1 cellular context compared by ENCODE assay signal in the genomic region with DNA sequence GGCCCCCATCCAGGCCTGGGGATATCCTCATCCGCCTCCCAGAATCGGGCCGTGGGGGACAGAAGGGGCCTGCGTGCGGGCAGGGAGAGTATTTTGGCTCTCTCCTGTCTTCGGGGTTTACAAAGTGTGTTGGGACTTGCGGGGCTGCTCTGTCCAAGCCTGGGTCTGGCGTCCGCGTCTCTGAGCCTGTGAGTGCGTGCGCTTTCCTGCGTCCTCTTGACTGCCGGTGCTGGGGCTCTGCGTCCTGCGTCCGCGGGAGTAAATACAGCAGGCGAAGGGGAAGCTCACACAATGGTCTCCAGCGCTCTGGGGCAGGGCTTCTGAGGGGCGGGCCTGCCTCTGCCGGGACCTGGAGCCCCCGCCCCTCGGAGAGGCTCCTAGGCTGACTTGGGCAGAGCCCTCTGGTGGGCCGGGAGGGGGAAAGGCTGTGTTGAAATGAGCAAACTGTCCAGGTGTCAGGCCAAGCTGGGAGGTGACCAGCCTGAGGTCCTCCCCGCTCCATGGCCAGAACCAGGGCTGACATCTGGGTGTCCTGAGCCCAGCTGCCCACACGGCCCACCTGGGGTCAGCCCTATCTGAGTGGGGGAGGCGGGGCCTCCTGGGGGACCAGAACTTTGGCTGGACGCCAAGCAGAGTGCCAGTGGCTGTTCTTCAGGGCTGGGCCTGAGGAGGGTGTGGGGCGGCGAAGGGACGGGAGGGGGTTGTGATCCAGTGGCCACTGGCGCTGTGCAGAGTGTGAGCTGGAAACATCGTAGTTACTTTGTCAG.
TF ChIP-seq lines count a peak whose summit lies in the region.

No MANE protein-coding gene starts in this region.

TF ChIP-seq in H1, 55 proteins besides CTCF, POLR2A, EP300 and RAD21 (continued from another document):
- TF ChIP-seq, protein P1, sequence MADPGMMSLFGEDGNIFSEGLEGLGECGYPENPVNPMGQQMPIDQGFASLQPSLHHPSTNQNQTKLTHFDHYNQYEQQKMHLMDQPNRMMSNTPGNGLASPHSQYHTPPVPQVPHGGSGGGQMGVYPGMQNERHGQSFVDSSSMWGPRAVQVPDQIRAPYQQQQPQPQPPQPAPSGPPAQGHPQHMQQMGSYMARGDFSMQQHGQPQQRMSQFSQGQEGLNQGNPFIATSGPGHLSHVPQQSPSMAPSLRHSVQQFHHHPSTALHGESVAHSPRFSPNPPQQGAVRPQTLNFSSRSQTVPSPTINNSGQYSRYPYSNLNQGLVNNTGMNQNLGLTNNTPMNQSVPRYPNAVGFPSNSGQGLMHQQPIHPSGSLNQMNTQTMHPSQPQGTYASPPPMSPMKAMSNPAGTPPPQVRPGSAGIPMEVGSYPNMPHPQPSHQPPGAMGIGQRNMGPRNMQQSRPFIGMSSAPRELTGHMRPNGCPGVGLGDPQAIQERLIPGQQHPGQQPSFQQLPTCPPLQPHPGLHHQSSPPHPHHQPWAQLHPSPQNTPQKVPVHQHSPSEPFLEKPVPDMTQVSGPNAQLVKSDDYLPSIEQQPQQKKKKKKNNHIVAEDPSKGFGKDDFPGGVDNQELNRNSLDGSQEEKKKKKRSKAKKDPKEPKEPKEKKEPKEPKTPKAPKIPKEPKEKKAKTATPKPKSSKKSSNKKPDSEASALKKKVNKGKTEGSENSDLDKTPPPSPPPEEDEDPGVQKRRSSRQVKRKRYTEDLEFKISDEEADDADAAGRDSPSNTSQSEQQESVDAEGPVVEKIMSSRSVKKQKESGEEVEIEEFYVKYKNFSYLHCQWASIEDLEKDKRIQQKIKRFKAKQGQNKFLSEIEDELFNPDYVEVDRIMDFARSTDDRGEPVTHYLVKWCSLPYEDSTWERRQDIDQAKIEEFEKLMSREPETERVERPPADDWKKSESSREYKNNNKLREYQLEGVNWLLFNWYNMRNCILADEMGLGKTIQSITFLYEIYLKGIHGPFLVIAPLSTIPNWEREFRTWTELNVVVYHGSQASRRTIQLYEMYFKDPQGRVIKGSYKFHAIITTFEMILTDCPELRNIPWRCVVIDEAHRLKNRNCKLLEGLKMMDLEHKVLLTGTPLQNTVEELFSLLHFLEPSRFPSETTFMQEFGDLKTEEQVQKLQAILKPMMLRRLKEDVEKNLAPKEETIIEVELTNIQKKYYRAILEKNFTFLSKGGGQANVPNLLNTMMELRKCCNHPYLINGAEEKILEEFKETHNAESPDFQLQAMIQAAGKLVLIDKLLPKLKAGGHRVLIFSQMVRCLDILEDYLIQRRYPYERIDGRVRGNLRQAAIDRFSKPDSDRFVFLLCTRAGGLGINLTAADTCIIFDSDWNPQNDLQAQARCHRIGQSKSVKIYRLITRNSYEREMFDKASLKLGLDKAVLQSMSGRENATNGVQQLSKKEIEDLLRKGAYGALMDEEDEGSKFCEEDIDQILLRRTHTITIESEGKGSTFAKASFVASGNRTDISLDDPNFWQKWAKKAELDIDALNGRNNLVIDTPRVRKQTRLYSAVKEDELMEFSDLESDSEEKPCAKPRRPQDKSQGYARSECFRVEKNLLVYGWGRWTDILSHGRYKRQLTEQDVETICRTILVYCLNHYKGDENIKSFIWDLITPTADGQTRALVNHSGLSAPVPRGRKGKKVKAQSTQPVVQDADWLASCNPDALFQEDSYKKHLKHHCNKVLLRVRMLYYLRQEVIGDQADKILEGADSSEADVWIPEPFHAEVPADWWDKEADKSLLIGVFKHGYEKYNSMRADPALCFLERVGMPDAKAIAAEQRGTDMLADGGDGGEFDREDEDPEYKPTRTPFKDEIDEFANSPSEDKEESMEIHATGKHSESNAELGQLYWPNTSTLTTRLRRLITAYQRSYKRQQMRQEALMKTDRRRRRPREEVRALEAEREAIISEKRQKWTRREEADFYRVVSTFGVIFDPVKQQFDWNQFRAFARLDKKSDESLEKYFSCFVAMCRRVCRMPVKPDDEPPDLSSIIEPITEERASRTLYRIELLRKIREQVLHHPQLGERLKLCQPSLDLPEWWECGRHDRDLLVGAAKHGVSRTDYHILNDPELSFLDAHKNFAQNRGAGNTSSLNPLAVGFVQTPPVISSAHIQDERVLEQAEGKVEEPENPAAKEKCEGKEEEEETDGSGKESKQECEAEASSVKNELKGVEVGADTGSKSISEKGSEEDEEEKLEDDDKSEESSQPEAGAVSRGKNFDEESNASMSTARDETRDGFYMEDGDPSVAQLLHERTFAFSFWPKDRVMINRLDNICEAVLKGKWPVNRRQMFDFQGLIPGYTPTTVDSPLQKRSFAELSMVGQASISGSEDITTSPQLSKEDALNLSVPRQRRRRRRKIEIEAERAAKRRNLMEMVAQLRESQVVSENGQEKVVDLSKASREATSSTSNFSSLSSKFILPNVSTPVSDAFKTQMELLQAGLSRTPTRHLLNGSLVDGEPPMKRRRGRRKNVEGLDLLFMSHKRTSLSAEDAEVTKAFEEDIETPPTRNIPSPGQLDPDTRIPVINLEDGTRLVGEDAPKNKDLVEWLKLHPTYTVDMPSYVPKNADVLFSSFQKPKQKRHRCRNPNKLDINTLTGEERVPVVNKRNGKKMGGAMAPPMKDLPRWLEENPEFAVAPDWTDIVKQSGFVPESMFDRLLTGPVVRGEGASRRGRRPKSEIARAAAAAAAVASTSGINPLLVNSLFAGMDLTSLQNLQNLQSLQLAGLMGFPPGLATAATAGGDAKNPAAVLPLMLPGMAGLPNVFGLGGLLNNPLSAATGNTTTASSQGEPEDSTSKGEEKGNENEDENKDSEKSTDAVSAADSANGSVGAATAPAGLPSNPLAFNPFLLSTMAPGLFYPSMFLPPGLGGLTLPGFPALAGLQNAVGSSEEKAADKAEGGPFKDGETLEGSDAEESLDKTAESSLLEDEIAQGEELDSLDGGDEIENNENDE (IDR thresholded peaks at IDR 0.05; ENCODE audit: insufficient replicate concordance, low read length): no peak
- TF ChIP-seq RFX5 (IDR thresholded peaks at IDR 0.05; ENCODE audit: borderline replicate concordance, low read depth, low read length) (no peak), PHF8 (conservative IDR thresholded peaks at IDR 0.05; ENCODE audit: low read depth, low read length) (no peak; the same call in 1 of the 2 replicates), SIN3A (conservative IDR thresholded peaks at IDR 0.05 in 1 of 2, IDR thresholded peaks at IDR 0.05 in 1 of 2; ENCODE audit: low read depth in 1 of 2, low read length in 2 of 2) (0 out of 4 replicates have a peak, but pooled peaks of 1 of the 2 experiments have one; percentile 52), ZNF274 (IDR thresholded peaks at IDR 0.05; ENCODE audit: borderline replicate concordance, extremely low read depth, low read length) (no peak), CBX8 (IDR thresholded peaks at IDR 0.05; ENCODE audit: borderline replicate concordance, low read depth, low read length) (no peak), HDAC6 (IDR thresholded peaks at IDR 0.05; ENCODE audit: low read depth, low read length) (no peak), TBP (IDR thresholded peaks at IDR 0.05; ENCODE audit: low read depth, low read length) (peak; percentile 24; the same call in 1 of the 2 replicates), EZH2 (IDR thresholded peaks at IDR 0.05; ENCODE audit: low read depth, low read length, severe bottlenecking) (no peak), NANOG (IDR thresholded peaks at IDR 0.05; ENCODE audit: insufficient read depth, low read depth, low read length, poor library complexity, severe bottlenecking) (no peak), YY1 (IDR thresholded peaks at IDR 0.05; ENCODE audit: low read depth, low read length) (no peak), POLR2AphosphoS5 (IDR thresholded peaks at IDR 0.05; ENCODE audit: low read depth, low read length) (peak; percentile 68), TAF7 (optimal IDR thresholded peaks at IDR 0.05; ENCODE audit: borderline replicate concordance, low read depth, low read length) (peak; percentile 44), JUND (IDR thresholded peaks at IDR 0.05; ENCODE audit: low read length) (no peak), TCF12 (IDR thresholded peaks at IDR 0.05; ENCODE audit: low read depth, low read length) (no peak), SP1 (IDR thresholded peaks at IDR 0.05; ENCODE audit: low read depth, low read length) (0 out of 2 replicates have a peak, but pooled peaks have one; percentile 15), SP4 (IDR thresholded peaks at IDR 0.05; ENCODE audit: low read length) (peak; percentile 41; the same call in 1 of the 2 replicates), GABPA (IDR thresholded peaks at IDR 0.05; ENCODE audit: borderline replicate concordance, insufficient read depth, low read length) (peak; percentile 32; the same call in 1 of the 2 replicates), TEAD4 (IDR thresholded peaks at IDR 0.05; ENCODE audit: low read depth, low read length) (no peak), EGR1 (IDR thresholded peaks at IDR 0.05; ENCODE audit: borderline replicate concordance, low read depth, low read length) (no peak), SIRT6 (IDR thresholded peaks at IDR 0.05; ENCODE audit: low read length) (no peak), SUZ12 (IDR thresholded peaks at IDR 0.05; ENCODE audit: low read length) (no peak), TAF1 (IDR thresholded peaks at IDR 0.05; ENCODE audit: low read depth, low read length) (peak; percentile 63; the same call in 1 of the 2 replicates), CEBPB (IDR thresholded peaks at IDR 0.05; ENCODE audit: low read depth, low read length) (no peak), NRF1 (IDR thresholded peaks at IDR 0.05; ENCODE audit: low read depth, low read length) (no peak), HDAC2 (IDR thresholded peaks at IDR 0.05; ENCODE audit: borderline replicate concordance in 1 of 2, low read depth in 2 of 2, low read length in 2 of 2) (peak in 1 of 2 experiments; percentile 39; a peak in 1 of 4 replicates), BACH1 (IDR thresholded peaks at IDR 0.05; ENCODE audit: low read length) (0 out of 2 replicates have a peak, but pooled peaks have one; percentile 14), SAP30 (IDR thresholded peaks at IDR 0.05; ENCODE audit: insufficient read depth, insufficient replicate concordance, low read length) (peak; percentile 55)
- TF ChIP-seq, protein P2, sequence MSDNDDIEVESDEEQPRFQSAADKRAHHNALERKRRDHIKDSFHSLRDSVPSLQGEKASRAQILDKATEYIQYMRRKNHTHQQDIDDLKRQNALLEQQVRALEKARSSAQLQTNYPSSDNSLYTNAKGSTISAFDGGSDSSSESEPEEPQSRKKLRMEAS (IDR thresholded peaks at IDR 0.05): peak; percentile 58; the same call in 1 of the 2 replicates
- TF ChIP-seq, protein P3, sequence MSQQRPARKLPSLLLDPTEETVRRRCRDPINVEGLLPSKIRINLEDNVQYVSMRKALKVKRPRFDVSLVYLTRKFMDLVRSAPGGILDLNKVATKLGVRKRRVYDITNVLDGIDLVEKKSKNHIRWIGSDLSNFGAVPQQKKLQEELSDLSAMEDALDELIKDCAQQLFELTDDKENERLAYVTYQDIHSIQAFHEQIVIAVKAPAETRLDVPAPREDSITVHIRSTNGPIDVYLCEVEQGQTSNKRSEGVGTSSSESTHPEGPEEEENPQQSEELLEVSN (IDR thresholded peaks at IDR 0.05): 0 out of 2 replicates have a peak, but pooled peaks have one; percentile 17
